In genomic region chr13:71865858-71866172, GRCh38 we compare ENCODE assay signal across 8 cellular contexts. TPM values are rescaled to one million over a fixed set of nuclear protein-coding genes. Genes with fewer than 3 reads are reported as not detected.
DNase-seq lines count a peak whose midpoint lies in the region; ATAC-seq and TF ChIP-seq lines count a peak whose summit lies in the region.

No MANE protein-coding gene starts in this region.

- H3K27ac ChIP-seq in BLaER1 (no peak overlapping the region), body of pancreas (peak overlapping the region in 3 of 4 donors; percentile 61 to 75 (median 74)), liver (ENCODE audit: low read depth in 1 of 2, low read length in 2 of 2) (peak overlapping the region in 1 of 2 donors; percentile 46), upper lobe of right lung (peak overlapping the region; percentile 77)

- intact Hi-C loops in body of pancreas (cut with DNase I) (no loop called here), upper lobe of right lung (cut with DNase I) (no loop called here)

- TF ChIP-seq POLR2A in body of pancreas (IDR thresholded peaks at IDR 0.05): no peak

- H3K4me2 ChIP-seq in BLaER1: peak overlapping the region; percentile 87

- H3K27me3 ChIP-seq in BLaER1 (peaks cover 83% of the 10 kb centered on the region), body of pancreas (no peaks in the 10 kb centered on the region), liver (ENCODE audit: control insufficient read depth in 4 of 4, insufficient read depth in 4 of 4, low read length in 3 of 4) (peaks cover 0 to 16% (median 4%) of the 10 kb centered on the region in 4 donors), upper lobe of right lung (peaks cover 12% of the 10 kb centered on the region)

- WGBS in body of pancreas, 2 donors: 1 to 8% methylated on average over 2 to 18 of the region's 18 CpGs
- 2% methylated on average over 18 of the region's 18 CpGs for WGBS in liver

- H3K9me3 ChIP-seq in BLaER1 (peaks cover 12% of the 10 kb centered on the region), body of pancreas (no peaks in the 10 kb centered on the region), liver (ENCODE audit: control insufficient read depth in 4 of 4, low read length in 3 of 4) (no peaks in the 10 kb centered on the region), upper lobe of right lung (no peaks in the 10 kb centered on the region)

- no peak overlapping the region for H3K9ac ChIP-seq in BLaER1
- H3K9ac ChIP-seq in liver (ENCODE audit: low read depth in 1 of 2, low read length in 2 of 2): no peak overlapping the region

- H3K4me3 Mint-ChIP-seq in stimulated activated effector memory CD8-positive, alpha-beta T cell treated with anti-CD3 and anti-CD28 coated beads, Interleukin-12 subunit alpha, Interleukin-12 subunit beta, amount 100 ng/mL, for 72 hours: no peak overlapping the region

- H3K27ac Mint-ChIP-seq in stimulated activated effector memory CD8-positive, alpha-beta T cell treated with anti-CD3 and anti-CD28 coated beads, Interleukin-12 subunit alpha, Interleukin-12 subunit beta, amount 100 ng/mL, for 72 hours: no peak overlapping the region

- no peaks in the 10 kb centered on the region for H3K36me3 ChIP-seq in BLaER1
- no peaks in the 10 kb centered on the region for H3K36me3 ChIP-seq in body of pancreas (replicated peaks in 1 of 2; ENCODE audit: insufficient read depth in 1 of 2, low read depth in 2 of 2)
- no peaks in the 10 kb centered on the region for H3K36me3 ChIP-seq in liver (ENCODE audit: control insufficient read depth in 4 of 4, insufficient read depth in 3 of 4, low read depth in 1 of 4, low read length in 3 of 4)
- H3K36me3 ChIP-seq in upper lobe of right lung: no peaks in the 10 kb centered on the region

- peak; percentile 17 for ATAC-seq in HG03354 (IDR thresholded peaks at IDR 0.05; ENCODE audit: poor library complexity, severe bottlenecking, unreplicated experiment)
- ATAC-seq in body of pancreas: no peak
- ATAC-seq in upper lobe of right lung: peak; percentile 19
- ATAC-seq in GM21360 (IDR thresholded peaks at IDR 0.05; ENCODE audit: unreplicated experiment): no peak
- no peak for ATAC-seq in HG03378 (IDR thresholded peaks at IDR 0.05; ENCODE audit: unreplicated experiment)
- no peak for ATAC-seq in stimulated activated effector memory CD8-positive, alpha-beta T cell treated with anti-CD3 and anti-CD28 coated beads, Interleukin-12 subunit alpha, Interleukin-12 subunit beta, amount 100 ng/mL, for 72 hours

- no peak for TF ChIP-seq CTCF in body of pancreas (IDR thresholded peaks at IDR 0.05)
- no peak for TF ChIP-seq CTCF in liver (IDR thresholded peaks at IDR 0.05; ENCODE audit: low read depth, low read length, missing input control)
- no peak for TF ChIP-seq CTCF in upper lobe of right lung (IDR thresholded peaks at IDR 0.05)

- no peaks in the 10 kb centered on the region for H3K36me3 Mint-ChIP-seq in stimulated activated effector memory CD8-positive, alpha-beta T cell treated with anti-CD3 and anti-CD28 coated beads, Interleukin-12 subunit alpha, Interleukin-12 subunit beta, amount 100 ng/mL, for 72 hours

- peak overlapping the region; percentile 71 for H3K4me3 ChIP-seq in BLaER1
- H3K4me3 ChIP-seq in body of pancreas: peak overlapping the region in 1 of 2 donors; percentile 76
- H3K4me3 ChIP-seq in liver (ENCODE audit: low read depth in 1 of 3, low read length in 3 of 3): peak overlapping the region; percentile 38 to 67 (median 49)
- peak overlapping the region; percentile 70 for H3K4me3 ChIP-seq in upper lobe of right lung

- H3K4me1 ChIP-seq in BLaER1 (peaks cover 12% of the 10 kb centered on the region), body of pancreas (peaks cover 16% of the 10 kb centered on the region), liver (ENCODE audit: control insufficient read depth in 4 of 4, insufficient read depth in 4 of 4, low read length in 3 of 4) (peaks cover 13 to 35% (median 27%) of the 10 kb centered on the region in 4 donors), upper lobe of right lung (no peaks in the 10 kb centered on the region)

- peak in 1 of 4 donors; percentile 18 for DNase-seq in body of pancreas
- no peak for DNase-seq in upper lobe of right lung
- DNase-seq in stimulated activated effector memory CD8-positive, alpha-beta T cell treated with anti-CD3 and anti-CD28 coated beads, Interleukin-12 subunit alpha, Interleukin-12 subunit beta, amount 100 ng/mL, for 72 hours (ENCODE audit: low spot score in 2 of 2): no peak

- no peak for TF ChIP-seq RAD21 in liver (IDR thresholded peaks at IDR 0.05)

- H3K9me3 Mint-ChIP-seq in stimulated activated effector memory CD8-positive, alpha-beta T cell treated with anti-CD3 and anti-CD28 coated beads, Interleukin-12 subunit alpha, Interleukin-12 subunit beta, amount 100 ng/mL, for 72 hours: no peaks in the 10 kb centered on the region

- peaks cover 22% of the 10 kb centered on the region for H4K20me1 ChIP-seq in BLaER1

- peaks cover 10% of the 10 kb centered on the region for H3K4me1 Mint-ChIP-seq in stimulated activated effector memory CD8-positive, alpha-beta T cell treated with anti-CD3 and anti-CD28 coated beads, Interleukin-12 subunit alpha, Interleukin-12 subunit beta, amount 100 ng/mL, for 72 hours

TF ChIP-seq in liver, 16 proteins besides CTCF, POLR2A, EP300 and RAD21:
- TF ChIP-seq FOXA2 (IDR thresholded peaks at IDR 0.05) (no peak), TAF1 (conservative IDR thresholded peaks at IDR 0.05) (no peak), HNF4A (conservative IDR thresholded peaks at IDR 0.05) (no peak), ATF3 (IDR thresholded peaks at IDR 0.05) (no peak), ZBTB33 (IDR thresholded peaks at IDR 0.05) (no peak), HNF4G (IDR thresholded peaks at IDR 0.05) (no peak), RXRA (IDR thresholded peaks at IDR 0.05) (no peak), YY1 (IDR thresholded peaks at IDR 0.05) (no peak), MAX (IDR thresholded peaks at IDR 0.05) (no peak), NR2F2 (IDR thresholded peaks at IDR 0.05) (no peak), JUND (IDR thresholded peaks at IDR 0.05) (no peak), EGR1 (IDR thresholded peaks at IDR 0.05; ENCODE audit: low read depth in 2 of 2) (no peak), REST (IDR thresholded peaks at IDR 0.05) (no peak), GABPA (IDR thresholded peaks at IDR 0.05 in 1 of 2, conservative IDR thresholded peaks at IDR 0.05 in 1 of 2) (no peak), FOXA1 (IDR thresholded peaks at IDR 0.05) (no peak), SP1 (IDR thresholded peaks at IDR 0.05) (no peak)
TF ChIP-seq in liver: peak in this region for 0.

RNA-seq across cellular contexts. Expression of gene DACH1, which starts 1.2 kb away (rescaled TPM):
- total RNA-seq in body of pancreas (1 to 10 TPM; 2.9 to 3.3 TPM), liver (1 to 10 TPM in 1 of 2 donors, under 1 TPM in 1; 0.84 to 1.9 TPM), upper lobe of right lung (11.5 TPM)
- under 1 TPM; 0.28 to 0.71 TPM for polyA plus RNA-seq in liver

Comparison
In these comparisons a context has a peak if more than half of its experiments do, and no peak if none do; other contexts are left out.
1. ATAC-seq: peak in HG03354 (single experiment) and upper lobe of right lung (single experiment); none in body of pancreas (single experiment), GM21360 (single experiment), HG03378 (single experiment) and stimulated activated effector memory CD8-positive, alpha-beta T cell treated with anti-CD3 and anti-CD28 coated beads, Interleukin-12 subunit alpha, Interleukin-12 subunit beta, amount 100 ng/mL, for 72 hours (single experiment).